ENCODE assay signal across 14 cellular contexts in the genomic region with DNA sequence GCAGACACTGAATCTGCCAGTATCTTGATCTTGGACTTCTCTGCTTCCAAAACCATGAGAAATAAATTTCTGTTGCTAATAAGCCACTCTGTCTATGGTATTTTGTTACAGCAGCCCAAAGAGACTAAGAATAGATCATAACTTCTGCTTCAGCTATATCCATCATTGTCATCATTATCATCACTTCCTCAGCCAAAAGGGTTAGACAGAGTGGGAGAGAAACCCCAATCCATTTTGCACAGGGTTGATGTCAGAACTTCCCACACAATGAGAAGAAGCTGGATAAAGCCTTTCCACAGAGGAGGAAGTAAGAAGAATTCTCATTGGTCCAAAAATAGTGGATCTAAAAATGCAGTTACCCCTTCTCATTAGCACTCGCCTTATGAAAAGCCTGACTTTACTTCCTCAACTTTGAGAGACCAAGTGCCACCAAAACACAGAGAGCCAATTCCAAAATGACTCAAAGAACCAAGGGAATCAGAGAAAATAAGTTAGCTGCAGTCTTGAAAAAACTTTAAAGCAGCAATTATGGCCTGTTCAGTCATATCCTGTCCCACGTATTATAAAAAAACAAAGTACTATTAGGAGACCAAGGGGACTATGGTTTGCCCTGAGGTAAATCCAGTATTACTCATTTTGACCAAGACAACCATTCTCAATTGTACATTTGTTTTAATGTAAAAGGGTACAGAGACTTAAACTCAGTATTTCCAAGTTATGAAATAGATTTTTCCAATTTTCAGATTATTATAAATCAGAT.
"Had no signal": no experiment of that assay in that cellular context is flagged by ENCODE, and none has a peak within 500 bp of the region (broad histone marks: within the 10 kb centered on the region; RNA-seq: fewer than 3 reads in every experiment).

No MANE protein-coding gene starts in this region.

- H3K4me3 ChIP-seq: ascending aorta, colonic mucosa, lower lobe of right lung, transverse colon had no signal

- H3K27me3 ChIP-seq: ascending aorta, colonic mucosa, transverse colon had no signal

- H3K9me3 ChIP-seq: ascending aorta, colonic mucosa, transverse colon had no signal

- ATAC-seq: lower lobe of right lung; stimulated activated effector memory CD8-positive, alpha-beta T cell treated with anti-CD3 and anti-CD28 coated beads, Interleukin-12 subunit alpha, Interleukin-12 subunit beta, amount 100 ng/mL, for 72 hours had no signal

- H3K4me1 ChIP-seq: ascending aorta, colonic mucosa, lower lobe of right lung, transverse colon had no signal

- H3K27ac ChIP-seq: ascending aorta, colonic mucosa, lower lobe of right lung, transverse colon had no signal

- H3K36me3 ChIP-seq: ascending aorta, colonic mucosa, lower lobe of right lung, transverse colon had no signal

- DNase-seq: activated CD4-positive, alpha-beta memory T cell treated with anti-CD3 and anti-CD28 coated beads for 36 hours; activated CD4-positive, alpha-beta T cell treated with anti-CD3 and anti-CD28 coated beads for 1 hour; activated gamma-delta T cell treated with Interleukin-2 at 50 U/mL for 16 hours; activated naive CD8-positive, alpha-beta T cell treated with anti-CD3 and anti-CD28 coated beads for 36 hours; activated T-cell treated with anti-CD3 and anti-CD28 coated beads, Interleukin-2, amount 50 U/mL, for 48 hours; caudate nucleus; colonic mucosa; hippocampal formation; lower lobe of right lung; midbrain; small intestine; transverse colon had no signal
